Comparison of ENCODE assay signal across 1 cellular context in genomic region chr15:31435256-31435781, GRCh38.
TF ChIP-seq lines count a peak whose summit lies in the region.

No MANE protein-coding gene starts in this region.

TF ChIP-seq in K562, 482 proteins besides CTCF, POLR2A, EP300 and RAD21 (continued from another document and continues in another):
- no peak for TF ChIP-seq BCL6 (CRISPR knock-in tag; IDR thresholded peaks at IDR 0.05)
- TF ChIP-seq ZNF561 (CRISPR knock-in tag; conservative IDR thresholded peaks at IDR 0.05), result no peak
- no peak for TF ChIP-seq HMG20A (CRISPR knock-in tag; conservative IDR thresholded peaks at IDR 0.05)
- no peak for TF ChIP-seq ZNF830 (CRISPR knock-in tag; IDR thresholded peaks at IDR 0.05)
- TF ChIP-seq GATAD2B (IDR thresholded peaks at IDR 0.05; ENCODE audit: borderline replicate concordance), result no peak
- no peak for TF ChIP-seq HNRNPH1 (optimal IDR thresholded peaks at IDR 0.05; ENCODE audit: low read depth, low read length)
- no peak for TF ChIP-seq TGIF2 (CRISPR knock-in tag; IDR thresholded peaks at IDR 0.05)
- TF ChIP-seq RHOXF2B (CRISPR knock-in tag; conservative IDR thresholded peaks at IDR 0.05), result no peak
- TF ChIP-seq, protein P1, sequence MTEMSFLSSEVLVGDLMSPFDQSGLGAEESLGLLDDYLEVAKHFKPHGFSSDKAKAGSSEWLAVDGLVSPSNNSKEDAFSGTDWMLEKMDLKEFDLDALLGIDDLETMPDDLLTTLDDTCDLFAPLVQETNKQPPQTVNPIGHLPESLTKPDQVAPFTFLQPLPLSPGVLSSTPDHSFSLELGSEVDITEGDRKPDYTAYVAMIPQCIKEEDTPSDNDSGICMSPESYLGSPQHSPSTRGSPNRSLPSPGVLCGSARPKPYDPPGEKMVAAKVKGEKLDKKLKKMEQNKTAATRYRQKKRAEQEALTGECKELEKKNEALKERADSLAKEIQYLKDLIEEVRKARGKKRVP (CRISPR knock-in tag; IDR thresholded peaks at IDR 0.05), result 0 out of 2 replicates have a peak, but pooled peaks have one; percentile 65
- TF ChIP-seq NFRKB (IDR thresholded peaks at IDR 0.05; ENCODE audit: low read depth), result no peak
- TF ChIP-seq ZNF507 (tag; conservative IDR thresholded peaks at IDR 0.05), result no peak
- TF ChIP-seq E2F8 (IDR thresholded peaks at IDR 0.05; ENCODE audit: low read depth, partially characterized antibody), result no peak
- peak; percentile 13; the same call in 1 of the 2 replicates for TF ChIP-seq EP400 (IDR thresholded peaks at IDR 0.05)
- TF ChIP-seq GTF2F1 (IDR thresholded peaks at IDR 0.05; ENCODE audit: low read depth, low read length), result no peak
- TF ChIP-seq RB1 (IDR thresholded peaks at IDR 0.05; ENCODE audit: low read depth), result peak; percentile 27; the same call in 1 of the 2 replicates
- no peak for TF ChIP-seq ZNF384 (IDR thresholded peaks at IDR 0.05; ENCODE audit: low read depth, low read length)
- 0 out of 2 replicates have a peak, but pooled peaks have one; percentile 31 for TF ChIP-seq HCFC1 (IDR thresholded peaks at IDR 0.05; ENCODE audit: low read depth, low read length)
- TF ChIP-seq ZMIZ1 (IDR thresholded peaks at IDR 0.05; ENCODE audit: low read depth in 2 of 2, low read length in 2 of 2), result no peak
- peak; percentile 37; the same call in 1 of the 2 replicates for TF ChIP-seq SMAD4 (CRISPR knock-in tag; conservative IDR thresholded peaks at IDR 0.05)
- TF ChIP-seq ZEB2 (IDR thresholded peaks at IDR 0.05), result peak; percentile 41; the same call in 1 of the 2 replicates
- no peak for TF ChIP-seq OTX1 (CRISPR knock-in tag; IDR thresholded peaks at IDR 0.05)
- no peak for TF ChIP-seq SIRT6 (IDR thresholded peaks at IDR 0.05; ENCODE audit: low read depth, low read length)
- no peak for TF ChIP-seq TBL1XR1 (IDR thresholded peaks at IDR 0.05; ENCODE audit: low read length in 2 of 2)
- no peak for TF ChIP-seq FOXO4 (CRISPR knock-in tag; IDR thresholded peaks at IDR 0.05)
- TF ChIP-seq SNIP1 (IDR thresholded peaks at IDR 0.05; ENCODE audit: low read depth), result no peak
- no peak for TF ChIP-seq TRIM25 (IDR thresholded peaks at IDR 0.05; ENCODE audit: borderline replicate concordance)
- no peak for TF ChIP-seq PRPF4 (IDR thresholded peaks at IDR 0.05; ENCODE audit: insufficient read depth, low read depth, low read length, poor library complexity, severe bottlenecking)
- no peak for TF ChIP-seq NCOA4 (IDR thresholded peaks at IDR 0.05; ENCODE audit: partially characterized antibody)
- no peak for TF ChIP-seq TAL1 (IDR thresholded peaks at IDR 0.05)
- no peak for TF ChIP-seq CBFA2T2 (conservative IDR thresholded peaks at IDR 0.05)
- TF ChIP-seq, protein P2, sequence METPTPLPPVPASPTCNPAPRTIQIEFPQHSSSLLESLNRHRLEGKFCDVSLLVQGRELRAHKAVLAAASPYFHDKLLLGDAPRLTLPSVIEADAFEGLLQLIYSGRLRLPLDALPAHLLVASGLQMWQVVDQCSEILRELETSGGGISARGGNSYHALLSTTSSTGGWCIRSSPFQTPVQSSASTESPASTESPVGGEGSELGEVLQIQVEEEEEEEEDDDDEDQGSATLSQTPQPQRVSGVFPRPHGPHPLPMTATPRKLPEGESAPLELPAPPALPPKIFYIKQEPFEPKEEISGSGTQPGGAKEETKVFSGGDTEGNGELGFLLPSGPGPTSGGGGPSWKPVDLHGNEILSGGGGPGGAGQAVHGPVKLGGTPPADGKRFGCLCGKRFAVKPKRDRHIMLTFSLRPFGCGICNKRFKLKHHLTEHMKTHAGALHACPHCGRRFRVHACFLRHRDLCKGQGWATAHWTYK (CRISPR knock-in tag; IDR thresholded peaks at IDR 0.05), result no peak
- no peak for TF ChIP-seq MTA1 (IDR thresholded peaks at IDR 0.05; ENCODE audit: borderline replicate concordance)
- TF ChIP-seq BACH1 (tag; IDR thresholded peaks at IDR 0.05), result no peak
- TF ChIP-seq MBD1 (CRISPR knock-in tag; IDR thresholded peaks at IDR 0.05), result no peak
- no peak for TF ChIP-seq NR0B1 (IDR thresholded peaks at IDR 0.05; ENCODE audit: partially characterized antibody)
- TF ChIP-seq, protein P3, sequence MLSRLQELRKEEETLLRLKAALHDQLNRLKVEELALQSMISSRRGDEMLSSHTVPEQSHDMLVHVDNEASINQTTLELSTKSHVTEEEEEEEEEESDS (CRISPR knock-in tag; IDR thresholded peaks at IDR 0.05), result no peak
- TF ChIP-seq DLX4 (CRISPR knock-in tag; IDR thresholded peaks at IDR 0.05), result no peak
- TF ChIP-seq ZNF586 (CRISPR knock-in tag; conservative IDR thresholded peaks at IDR 0.05), result no peak
- TF ChIP-seq ZNF12 (CRISPR knock-in tag; IDR thresholded peaks at IDR 0.05), result no peak
- no peak for TF ChIP-seq BRF1 (IDR thresholded peaks at IDR 0.05; ENCODE audit: borderline replicate concordance, extremely low read depth, insufficient read length)
- no peak for TF ChIP-seq ZNF57 (CRISPR knock-in tag; IDR thresholded peaks at IDR 0.05)
- TF ChIP-seq BHLHE40 (IDR thresholded peaks at IDR 0.05; ENCODE audit: low read length), result no peak
- peak; percentile 59; the same call in 1 of the 2 replicates for TF ChIP-seq ZBTB7A (IDR thresholded peaks at IDR 0.05; ENCODE audit: borderline replicate concordance, control insufficient read depth, low read depth, low read length)
- TF ChIP-seq PHF21A (IDR thresholded peaks at IDR 0.05; ENCODE audit: borderline replicate concordance, low read depth), result no peak
- no peak for TF ChIP-seq POLR3G (IDR thresholded peaks at IDR 0.05; ENCODE audit: extremely low read depth, insufficient read length, insufficient replicate concordance)
- TF ChIP-seq, protein P4, sequence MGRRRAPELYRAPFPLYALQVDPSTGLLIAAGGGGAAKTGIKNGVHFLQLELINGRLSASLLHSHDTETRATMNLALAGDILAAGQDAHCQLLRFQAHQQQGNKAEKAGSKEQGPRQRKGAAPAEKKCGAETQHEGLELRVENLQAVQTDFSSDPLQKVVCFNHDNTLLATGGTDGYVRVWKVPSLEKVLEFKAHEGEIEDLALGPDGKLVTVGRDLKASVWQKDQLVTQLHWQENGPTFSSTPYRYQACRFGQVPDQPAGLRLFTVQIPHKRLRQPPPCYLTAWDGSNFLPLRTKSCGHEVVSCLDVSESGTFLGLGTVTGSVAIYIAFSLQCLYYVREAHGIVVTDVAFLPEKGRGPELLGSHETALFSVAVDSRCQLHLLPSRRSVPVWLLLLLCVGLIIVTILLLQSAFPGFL (CRISPR knock-in tag; IDR thresholded peaks at IDR 0.05), result no peak
- TF ChIP-seq ATF3 (IDR thresholded peaks at IDR 0.05), result peak; percentile 84
- no peak for TF ChIP-seq ATF3 (CRISPR knock-in tag; conservative IDR thresholded peaks at IDR 0.05)
- no peak for TF ChIP-seq RNF2 (IDR thresholded peaks at IDR 0.05)
- TF ChIP-seq ZC3H11A (IDR thresholded peaks at IDR 0.05; ENCODE audit: low read depth, low read length), result no peak
- TF ChIP-seq SETDB1 (IDR thresholded peaks at IDR 0.05; ENCODE audit: low read length), result no peak
- TF ChIP-seq RBM14 (IDR thresholded peaks at IDR 0.05; ENCODE audit: borderline replicate concordance, insufficient read depth, low read depth, low read length), result no peak
